Comparison of ENCODE assay signal across 2 cellular contexts in the genomic region with DNA sequence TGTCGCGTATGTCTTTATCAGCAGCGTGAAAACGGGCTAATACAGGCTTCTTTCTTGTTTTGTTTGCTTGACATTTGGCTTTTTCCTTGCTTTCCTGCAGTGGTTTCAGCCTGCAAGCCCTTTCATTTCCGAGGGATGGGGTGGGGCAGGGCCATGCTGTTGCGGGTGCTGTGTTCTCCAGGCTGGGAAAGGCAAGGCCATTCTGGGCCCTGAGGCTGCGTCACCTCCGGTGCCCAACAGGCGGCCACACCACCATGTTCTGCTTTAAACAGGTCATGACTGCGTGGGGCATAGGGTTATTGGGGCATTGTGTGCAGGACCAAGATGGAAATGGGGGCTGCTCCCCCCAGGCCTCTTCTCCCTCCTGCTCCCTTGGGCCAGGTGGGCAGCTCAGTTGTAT.
TF ChIP-seq lines count a peak whose summit lies in the region.

No MANE protein-coding gene starts in this region.

TF ChIP-seq in HepG2, 621 proteins besides CTCF, POLR2A, EP300 and RAD21:
- TF ChIP-seq HES4 (CRISPR knock-in tag; IDR thresholded peaks at IDR 0.05; ENCODE audit: borderline replicate concordance) (no peak), ZMYM4 (CRISPR knock-in tag; IDR thresholded peaks at IDR 0.05) (0 out of 2 replicates have a peak, but pooled peaks have one; percentile 17), GABPB1 (CRISPR knock-in tag; IDR thresholded peaks at IDR 0.05) (peak; percentile 36; the same call in 1 of the 2 replicates), MTF2 (CRISPR knock-in tag; IDR thresholded peaks at IDR 0.05; ENCODE audit: borderline replicate concordance) (no peak)
- TF ChIP-seq, protein P1, sequence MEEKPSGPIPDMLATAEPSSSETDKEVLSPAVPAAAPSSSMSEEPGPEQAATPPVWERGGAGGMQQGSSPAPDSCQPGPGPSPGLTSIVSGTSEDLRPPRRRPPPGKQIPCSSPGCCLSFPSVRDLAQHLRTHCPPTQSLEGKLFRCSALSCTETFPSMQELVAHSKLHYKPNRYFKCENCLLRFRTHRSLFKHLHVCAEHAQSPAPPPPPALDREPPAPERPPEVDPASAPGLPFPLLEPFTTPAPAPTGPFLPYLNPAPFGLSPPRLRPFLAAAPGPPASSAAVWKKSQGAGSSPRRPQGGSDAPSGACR (CRISPR knock-in tag; IDR thresholded peaks at IDR 0.05), result no peak
- TF ChIP-seq, protein P2, sequence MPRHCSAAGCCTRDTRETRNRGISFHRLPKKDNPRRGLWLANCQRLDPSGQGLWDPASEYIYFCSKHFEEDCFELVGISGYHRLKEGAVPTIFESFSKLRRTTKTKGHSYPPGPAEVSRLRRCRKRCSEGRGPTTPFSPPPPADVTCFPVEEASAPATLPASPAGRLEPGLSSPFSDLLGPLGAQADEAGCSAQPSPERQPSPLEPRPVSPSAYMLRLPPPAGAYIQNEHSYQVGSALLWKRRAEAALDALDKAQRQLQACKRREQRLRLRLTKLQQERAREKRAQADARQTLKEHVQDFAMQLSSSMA (CRISPR knock-in tag; IDR thresholded peaks at IDR 0.05), result no peak
- TF ChIP-seq, protein P3, sequence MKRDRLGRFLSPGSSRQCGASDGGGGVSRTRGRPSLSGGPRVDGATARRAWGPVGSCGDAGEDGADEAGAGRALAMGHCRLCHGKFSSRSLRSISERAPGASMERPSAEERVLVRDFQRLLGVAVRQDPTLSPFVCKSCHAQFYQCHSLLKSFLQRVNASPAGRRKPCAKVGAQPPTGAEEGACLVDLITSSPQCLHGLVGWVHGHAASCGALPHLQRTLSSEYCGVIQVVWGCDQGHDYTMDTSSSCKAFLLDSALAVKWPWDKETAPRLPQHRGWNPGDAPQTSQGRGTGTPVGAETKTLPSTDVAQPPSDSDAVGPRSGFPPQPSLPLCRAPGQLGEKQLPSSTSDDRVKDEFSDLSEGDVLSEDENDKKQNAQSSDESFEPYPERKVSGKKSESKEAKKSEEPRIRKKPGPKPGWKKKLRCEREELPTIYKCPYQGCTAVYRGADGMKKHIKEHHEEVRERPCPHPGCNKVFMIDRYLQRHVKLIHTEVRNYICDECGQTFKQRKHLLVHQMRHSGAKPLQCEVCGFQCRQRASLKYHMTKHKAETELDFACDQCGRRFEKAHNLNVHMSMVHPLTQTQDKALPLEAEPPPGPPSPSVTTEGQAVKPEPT (CRISPR knock-in tag; IDR thresholded peaks at IDR 0.05; ENCODE audit: low read depth), result no peak

TF ChIP-seq in WTC11, 78 proteins besides CTCF, POLR2A, EP300 and RAD21:
- no peak for TF ChIP-seq MYBL2 (CRISPR knock-in tag; IDR thresholded peaks at IDR 0.05)
- TF ChIP-seq HMGA2 (CRISPR knock-in tag; IDR thresholded peaks at IDR 0.05), result no peak
- TF ChIP-seq, protein P4, sequence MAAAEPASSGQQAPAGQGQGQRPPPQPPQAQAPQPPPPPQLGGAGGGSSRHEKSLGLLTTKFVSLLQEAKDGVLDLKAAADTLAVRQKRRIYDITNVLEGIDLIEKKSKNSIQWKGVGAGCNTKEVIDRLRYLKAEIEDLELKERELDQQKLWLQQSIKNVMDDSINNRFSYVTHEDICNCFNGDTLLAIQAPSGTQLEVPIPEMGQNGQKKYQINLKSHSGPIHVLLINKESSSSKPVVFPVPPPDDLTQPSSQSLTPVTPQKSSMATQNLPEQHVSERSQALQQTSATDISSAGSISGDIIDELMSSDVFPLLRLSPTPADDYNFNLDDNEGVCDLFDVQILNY (CRISPR knock-in tag; IDR thresholded peaks at IDR 0.05), result no peak
- no peak for TF ChIP-seq ZBTB21 (CRISPR knock-in tag; IDR thresholded peaks at IDR 0.05; ENCODE audit: borderline replicate concordance)
- no peak for TF ChIP-seq NR1H2 (CRISPR knock-in tag; IDR thresholded peaks at IDR 0.05)
- TF ChIP-seq, protein P5, sequence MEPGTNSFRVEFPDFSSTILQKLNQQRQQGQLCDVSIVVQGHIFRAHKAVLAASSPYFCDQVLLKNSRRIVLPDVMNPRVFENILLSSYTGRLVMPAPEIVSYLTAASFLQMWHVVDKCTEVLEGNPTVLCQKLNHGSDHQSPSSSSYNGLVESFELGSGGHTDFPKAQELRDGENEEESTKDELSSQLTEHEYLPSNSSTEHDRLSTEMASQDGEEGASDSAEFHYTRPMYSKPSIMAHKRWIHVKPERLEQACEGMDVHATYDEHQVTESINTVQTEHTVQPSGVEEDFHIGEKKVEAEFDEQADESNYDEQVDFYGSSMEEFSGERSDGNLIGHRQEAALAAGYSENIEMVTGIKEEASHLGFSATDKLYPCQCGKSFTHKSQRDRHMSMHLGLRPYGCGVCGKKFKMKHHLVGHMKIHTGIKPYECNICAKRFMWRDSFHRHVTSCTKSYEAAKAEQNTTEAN (CRISPR knock-in tag; IDR thresholded peaks at IDR 0.05), result no peak
- TF ChIP-seq TP53 (CRISPR knock-in tag; IDR thresholded peaks at IDR 0.05), result no peak
- no peak for TF ChIP-seq IRF2 (CRISPR knock-in tag; IDR thresholded peaks at IDR 0.05; ENCODE audit: borderline replicate concordance, low read depth)
- TF ChIP-seq OVOL2 (CRISPR knock-in tag; IDR thresholded peaks at IDR 0.05; ENCODE audit: borderline replicate concordance), result no peak
- TF ChIP-seq ZNF396 (CRISPR knock-in tag; IDR thresholded peaks at IDR 0.05; ENCODE audit: borderline replicate concordance), result no peak
- TF ChIP-seq TEAD4 (CRISPR knock-in tag; IDR thresholded peaks at IDR 0.05), result no peak
- TF ChIP-seq, protein P6, sequence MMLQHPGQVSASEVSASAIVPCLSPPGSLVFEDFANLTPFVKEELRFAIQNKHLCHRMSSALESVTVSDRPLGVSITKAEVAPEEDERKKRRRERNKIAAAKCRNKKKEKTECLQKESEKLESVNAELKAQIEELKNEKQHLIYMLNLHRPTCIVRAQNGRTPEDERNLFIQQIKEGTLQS (CRISPR knock-in tag; conservative IDR thresholded peaks at IDR 0.05), result no peak
- TF ChIP-seq CREB1 (CRISPR knock-in tag; IDR thresholded peaks at IDR 0.05), result no peak
- no peak for TF ChIP-seq NR2C2 (CRISPR knock-in tag; IDR thresholded peaks at IDR 0.05)
- TF ChIP-seq JUN (CRISPR knock-in tag; IDR thresholded peaks at IDR 0.05), result no peak
- TF ChIP-seq, protein P7, sequence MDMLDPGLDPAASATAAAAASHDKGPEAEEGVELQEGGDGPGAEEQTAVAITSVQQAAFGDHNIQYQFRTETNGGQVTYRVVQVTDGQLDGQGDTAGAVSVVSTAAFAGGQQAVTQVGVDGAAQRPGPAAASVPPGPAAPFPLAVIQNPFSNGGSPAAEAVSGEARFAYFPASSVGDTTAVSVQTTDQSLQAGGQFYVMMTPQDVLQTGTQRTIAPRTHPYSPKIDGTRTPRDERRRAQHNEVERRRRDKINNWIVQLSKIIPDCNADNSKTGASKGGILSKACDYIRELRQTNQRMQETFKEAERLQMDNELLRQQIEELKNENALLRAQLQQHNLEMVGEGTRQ (CRISPR knock-in tag; IDR thresholded peaks at IDR 0.05), result no peak
- TF ChIP-seq, protein P8, sequence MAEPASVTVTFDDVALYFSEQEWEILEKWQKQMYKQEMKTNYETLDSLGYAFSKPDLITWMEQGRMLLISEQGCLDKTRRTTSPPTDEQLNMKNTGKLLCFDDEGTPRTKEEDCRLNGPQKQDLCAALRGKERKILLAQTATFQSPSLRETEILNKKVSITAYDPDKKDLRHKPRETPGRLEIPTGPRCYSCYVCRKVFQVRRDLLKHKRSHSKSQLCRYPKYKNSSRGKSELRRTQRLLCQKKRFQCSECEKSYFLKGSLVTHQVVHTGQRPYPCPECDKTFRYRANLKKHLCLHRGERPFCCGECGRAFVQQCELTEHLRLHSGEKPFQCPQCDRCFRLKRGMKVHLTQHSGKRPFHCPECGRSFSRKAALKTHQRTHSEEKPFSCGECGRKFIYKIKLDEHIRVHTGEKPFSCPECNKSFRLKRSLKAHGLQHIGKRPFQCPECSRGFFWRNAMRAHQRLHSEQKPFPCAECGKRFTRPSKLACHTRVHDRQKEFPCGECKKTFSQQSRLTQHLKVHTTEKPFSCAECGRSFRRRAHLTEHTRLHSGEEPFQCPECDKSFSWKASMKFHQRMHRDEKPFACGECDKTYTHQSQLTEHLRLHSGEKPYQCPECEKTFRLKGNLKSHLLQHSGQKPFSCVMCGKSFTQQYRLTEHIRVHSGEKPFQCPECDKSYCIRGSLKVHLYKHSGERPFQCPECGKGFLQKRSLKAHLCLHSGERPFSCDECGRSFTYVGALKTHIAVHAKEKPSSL (CRISPR knock-in tag; conservative IDR thresholded peaks at IDR 0.05), result no peak
